Comparison of ENCODE assay signal across 9 cellular contexts in the genomic region with DNA sequence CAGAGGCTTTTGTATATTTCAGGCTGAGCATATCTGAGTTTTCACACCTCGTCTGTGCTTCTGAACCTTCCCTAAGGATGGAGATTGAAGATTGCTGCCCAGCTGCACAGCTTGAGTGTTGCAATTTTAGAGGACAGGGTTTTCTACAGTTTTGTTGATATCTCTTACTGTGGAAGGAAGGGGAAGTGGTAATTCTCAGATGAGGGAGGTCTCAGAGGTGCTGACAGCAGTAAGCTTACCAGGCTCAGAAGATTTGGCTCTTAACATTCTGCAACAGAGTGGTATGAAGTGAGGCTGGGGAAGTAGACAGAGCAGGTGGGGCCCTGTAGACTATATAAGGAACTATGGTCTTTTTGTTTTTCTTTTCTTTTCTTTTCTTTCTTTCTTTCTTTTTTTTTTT. TPM values are rescaled to one million over a fixed set of nuclear protein-coding genes. Genes with fewer than 3 reads are reported as not detected.
DNase-seq lines count a peak whose midpoint lies in the region; ATAC-seq and TF ChIP-seq lines count a peak whose summit lies in the region.
"Had no signal": no experiment of that assay in that cellular context is flagged by ENCODE, and none has a peak within 500 bp of the region (broad histone marks: within the 10 kb centered on the region; RNA-seq: fewer than 3 reads in every experiment).

No MANE protein-coding gene starts in this region.

- H3K27me3 ChIP-seq in Loucy (ENCODE audit: insufficient read depth, low read length, poor library complexity, severe bottlenecking) (no peaks in the 10 kb centered on the region), osteoblast (ENCODE audit: insufficient read depth, low read length) (no peaks in the 10 kb centered on the region)
- no peaks in the 10 kb centered on the region for H3K27me3 ChIP-seq in naive thymus-derived CD4-positive, alpha-beta T cell (ENCODE audit: control insufficient read depth in 2 of 2, insufficient read depth in 2 of 2, low read length in 2 of 2)
- H3K27me3 ChIP-seq: esophagus muscularis mucosa had no signal

- H3K9me2 ChIP-seq in Loucy (replicated peaks; ENCODE audit: low read depth, low read length), result no peaks in the 10 kb centered on the region

- H2AFZ ChIP-seq in Loucy (ENCODE audit: low read length), result peak overlapping the region; percentile 43; the same call in 1 of the 2 replicates
- H2AFZ ChIP-seq in osteoblast (ENCODE audit: low read length), result no peak overlapping the region

- CTCF ChIA-PET in activated CD8-positive, alpha-beta T cell treated with anti-CD3 and anti-CD28 coated beads, Interleukin-2, amount 10 ng/mL, durations not matched to agents 7 days and 5 days (lab: Charles Lee), result interaction anchor here (0.9 to 8.8 kb wide), 6 partner anchors 9 to 196 kb away, joined by 3 to 127 read pairs (median 7); a partner anchor contains a TSS
- CTCF ChIA-PET in naive thymus-derived CD4-positive, alpha-beta T cell (lab: Charles Lee), result interaction anchor here (0.6 to 7.7 kb wide), 5 partner anchors 33 to 51 kb away, joined by 3 to 118 read pairs (median 5); a partner anchor contains a TSS

- peak overlapping the region; percentile 64 for H3K4me3 Mint-ChIP-seq in activated CD8-positive, alpha-beta T cell treated with anti-CD3 and anti-CD28 coated beads, Interleukin-2, amount 10 ng/mL, durations not matched to agents 7 days and 5 days
- H3K4me3 Mint-ChIP-seq in naive thymus-derived CD4-positive, alpha-beta T cell, result peak overlapping the region; percentile 67 to 89 (median 80)

- no peaks in the 10 kb centered on the region for H3K9me3 ChIP-seq in Loucy (ENCODE audit: insufficient read depth, low read depth, low read length)
- H3K9me3 ChIP-seq in naive thymus-derived CD4-positive, alpha-beta T cell (ENCODE audit: control insufficient read depth in 2 of 3, low read length in 3 of 3), result no peaks in the 10 kb centered on the region
- H3K9me3 ChIP-seq in osteoblast (ENCODE audit: low read depth, low read length), result no peaks in the 10 kb centered on the region
- H3K9me3 ChIP-seq: esophagus muscularis mucosa had no signal

- H3F3A ChIP-seq in Loucy (ENCODE audit: low read depth), result peaks cover 3% of the 10 kb centered on the region; the same call in 1 of the 2 replicates

- H3K9me3 Mint-ChIP-seq in activated CD8-positive, alpha-beta T cell treated with anti-CD3 and anti-CD28 coated beads, Interleukin-2, amount 10 ng/mL, durations not matched to agents 7 days and 5 days (ENCODE audit: insufficient read depth), result no peaks in the 10 kb centered on the region
- H3K9me3 Mint-ChIP-seq in naive thymus-derived CD4-positive, alpha-beta T cell, result no peaks in the 10 kb centered on the region

- POLR2A ChIA-PET in activated CD8-positive, alpha-beta T cell treated with anti-CD3 and anti-CD28 coated beads, Interleukin-2, amount 10 ng/mL, durations not matched to agents 7 days and 5 days (lab: Charles Lee), result interaction anchor here (1.2 to 3.9 kb wide), 8 partner anchors 10 to 198 kb away, joined by 4 to 80 read pairs (median 8); a partner anchor contains a TSS
- POLR2A ChIA-PET in naive thymus-derived CD4-positive, alpha-beta T cell (lab: Charles Lee), result interaction anchor here (0.6 to 8.8 kb wide), 13 partner anchors 11 to 1830 kb away, joined by 3 to 157 read pairs (median 4); a partner anchor contains a TSS

- H3K4me2 ChIP-seq in Loucy (ENCODE audit: low read depth, low read length, poor library complexity, severe bottlenecking) (peak overlapping the region; percentile 63), osteoblast (ENCODE audit: insufficient read depth, low read length) (no peak overlapping the region)

- H3K27ac Mint-ChIP-seq in activated CD8-positive, alpha-beta T cell treated with anti-CD3 and anti-CD28 coated beads, Interleukin-2, amount 10 ng/mL, durations not matched to agents 7 days and 5 days, result peak overlapping the region; percentile 90
- peak overlapping the region; percentile 90 to 100 (median 97) for H3K27ac Mint-ChIP-seq in naive thymus-derived CD4-positive, alpha-beta T cell

- no peaks in the 10 kb centered on the region for H3K27me3 Mint-ChIP-seq in activated CD8-positive, alpha-beta T cell treated with anti-CD3 and anti-CD28 coated beads, Interleukin-2, amount 10 ng/mL, durations not matched to agents 7 days and 5 days (ENCODE audit: low read depth)
- H3K27me3 Mint-ChIP-seq in naive thymus-derived CD4-positive, alpha-beta T cell, result no peaks in the 10 kb centered on the region

- peak overlapping the region; percentile 57 for H3K9ac ChIP-seq in Loucy (ENCODE audit: low read depth, low read length, poor library complexity, severe bottlenecking)

- peak; percentile 71 for DNase-seq in activated CD8-positive, alpha-beta T cell treated with anti-CD3 and anti-CD28 coated beads, Interleukin-2, amount 10 ng/mL, durations not matched to agents 7 days and 5 days
- DNase-seq in naive thymus-derived CD4-positive, alpha-beta T cell, result peak in 7 of 9 donors; percentile 52 to 85 (median 80)
- DNase-seq in cortex of kidney (lab: John Stamatoyannopoulos, UW) (no peak), DMS79 (lab: John Stamatoyannopoulos, UW) (no peak), osteoblast (ENCODE audit: insufficient read length, low spot score, missing footprints) (no peak)
- DNase-seq: midbrain had no signal

- H3K27ac ChIP-seq in naive thymus-derived CD4-positive, alpha-beta T cell (ENCODE audit: low read depth, low read length), result peak overlapping the region; percentile 71
- H3K27ac ChIP-seq in osteoblast (ENCODE audit: low read depth, low read length), result no peak overlapping the region
- H3K27ac ChIP-seq: esophagus muscularis mucosa had no signal

- H3K4me1 Mint-ChIP-seq in activated CD8-positive, alpha-beta T cell treated with anti-CD3 and anti-CD28 coated beads, Interleukin-2, amount 10 ng/mL, durations not matched to agents 7 days and 5 days (ENCODE audit: low read depth), result peaks cover 62% of the 10 kb centered on the region
- H3K4me1 Mint-ChIP-seq in naive thymus-derived CD4-positive, alpha-beta T cell, result peaks cover 44 to 75% (median 66%) of the 10 kb centered on the region in 7 donors

- peaks cover 4% of the 10 kb centered on the region for H3K36me3 Mint-ChIP-seq in activated CD8-positive, alpha-beta T cell treated with anti-CD3 and anti-CD28 coated beads, Interleukin-2, amount 10 ng/mL, durations not matched to agents 7 days and 5 days (ENCODE audit: low read depth)
- no peaks in the 10 kb centered on the region for H3K36me3 Mint-ChIP-seq in naive thymus-derived CD4-positive, alpha-beta T cell

- intact Hi-C loops in naive thymus-derived CD4-positive, alpha-beta T cell (cut with micrococcal nuclease), result loop anchor here in 1 of 2 donors (1.0 kb wide), 3 partner anchors 11 to 50 kb away; a partner anchor contains a TSS

- H3K36me3 ChIP-seq in Loucy (ENCODE audit: insufficient read depth, low read length), result no peaks in the 10 kb centered on the region
- H3K36me3 ChIP-seq in naive thymus-derived CD4-positive, alpha-beta T cell (ENCODE audit: control insufficient read depth in 2 of 3, insufficient read depth in 3 of 3, low read length in 3 of 3), result no peaks in the 10 kb centered on the region
- H3K36me3 ChIP-seq in osteoblast (ENCODE audit: insufficient read depth, low read length), result no peaks in the 10 kb centered on the region

- H4K20me1 ChIP-seq in Loucy (ENCODE audit: insufficient read depth, low read length, poor library complexity, severe bottlenecking) (no peaks in the 10 kb centered on the region), osteoblast (ENCODE audit: insufficient read depth, low read length) (no peaks in the 10 kb centered on the region)

- TF ChIP-seq CTCF in Loucy (conservative IDR thresholded peaks at IDR 0.05; ENCODE audit: low read length), result no peak
- TF ChIP-seq CTCF in osteoblast (IDR thresholded peaks at IDR 0.05; ENCODE audit: extremely low read depth, low read depth, low read length), result no peak

- no peaks in the 10 kb centered on the region for H3K79me2 ChIP-seq in Loucy (ENCODE audit: insufficient read depth, low read length)
- H3K79me2 ChIP-seq in osteoblast (ENCODE audit: insufficient read depth, low read length), result no peaks in the 10 kb centered on the region

- peak; percentile 63 for ATAC-seq in GM18858 (IDR thresholded peaks at IDR 0.05; ENCODE audit: unreplicated experiment)
- peak; percentile 96 for ATAC-seq in activated CD8-positive, alpha-beta T cell treated with anti-CD3 and anti-CD28 coated beads, Interleukin-2, amount 10 ng/mL, durations not matched to agents 7 days and 5 days
- peak; percentile 98 for ATAC-seq in naive thymus-derived CD4-positive, alpha-beta T cell

- peak overlapping the region; percentile 18 for H3K4me3 ChIP-seq in Loucy (ENCODE audit: low read length, poor library complexity, severe bottlenecking)
- H3K4me3 ChIP-seq in naive thymus-derived CD4-positive, alpha-beta T cell (ENCODE audit: low read length), result peak overlapping the region; percentile 19
- H3K4me3 ChIP-seq in osteoblast (ENCODE audit: insufficient read depth, low read length), result no peak overlapping the region
- H3K4me3 ChIP-seq: esophagus muscularis mucosa had no signal

- H3K4me1 ChIP-seq in Loucy (ENCODE audit: insufficient read depth, low read length, poor library complexity, severe bottlenecking) (peaks cover 22% of the 10 kb centered on the region), osteoblast (ENCODE audit: insufficient read depth, low read length) (peaks cover 17% of the 10 kb centered on the region)
- H3K4me1 ChIP-seq in naive thymus-derived CD4-positive, alpha-beta T cell (ENCODE audit: control insufficient read depth in 2 of 2, insufficient read depth in 2 of 2, low read length in 2 of 2), result peaks cover 22 to 45% of the 10 kb centered on the region in 2 donors

RNA-seq across cellular contexts. Expression of a gene that starts 45.8 kb away (rescaled TPM):
- total RNA-seq in activated CD8-positive, alpha-beta T cell treated with anti-CD3 and anti-CD28 coated beads, Interleukin-2, amount 10 ng/mL, durations not matched to agents 7 days and 5 days, result 10 to 100 TPM; 72.4 to 75.8 TPM
- 10 to 100 TPM; 58.8 to 92.7 (median 70.6) TPM for total RNA-seq in naive thymus-derived CD4-positive, alpha-beta T cell
- polyA plus RNA-seq in naive thymus-derived CD4-positive, alpha-beta T cell, result 10 to 100 TPM; 26.3 to 45.6 TPM
- 34.7 and 40.1 TPM in 2 replicates for total RNA-seq in osteoblast

RNA-seq across cellular contexts. Expression of a gene that starts 50.6 kb away (rescaled TPM):
- total RNA-seq in activated CD8-positive, alpha-beta T cell treated with anti-CD3 and anti-CD28 coated beads, Interleukin-2, amount 10 ng/mL, durations not matched to agents 7 days and 5 days, result 10 to 100 TPM; 37.9 to 41.3 TPM
- total RNA-seq in naive thymus-derived CD4-positive, alpha-beta T cell, result 10 to 100 TPM; 30.2 to 36.9 (median 33.0) TPM
- polyA plus RNA-seq in naive thymus-derived CD4-positive, alpha-beta T cell, result 10 to 100 TPM; 37.5 to 58.4 TPM
- total RNA-seq in osteoblast, result 35.5 and 39.5 TPM in 2 replicates

Comparison
In these comparisons a context has a peak if more than half of its experiments do, and no peak if none do; other contexts are left out.
1. DNase-seq: peak in activated CD8-positive, alpha-beta T cell treated with anti-CD3 and anti-CD28 coated beads, Interleukin-2, amount 10 ng/mL, durations not matched to agents 7 days and 5 days (single experiment) and naive thymus-derived CD4-positive, alpha-beta T cell (7 of 9); none in cortex of kidney (single experiment), DMS79 (single experiment) and osteoblast (single experiment).
2. Peak in every context shown above with its lines, with median percentiles within 50 percentile points of each other: ATAC-seq.